Comparison of ENCODE assay signal across 11 cellular contexts in genomic region chr9:31390352-31391025, GRCh38.
DNase-seq lines count a peak whose midpoint lies in the region; ATAC-seq, FAIRE-seq and TF ChIP-seq lines count a peak whose summit lies in the region.
"Had no signal": no experiment of that assay in that cellular context is flagged by ENCODE, and none has a peak within 500 bp of the region (broad histone marks: within the 10 kb centered on the region; RNA-seq: fewer than 3 reads in every experiment).

No MANE protein-coding gene starts in this region.

- no peaks in the 10 kb centered on the region for H3K27me3 ChIP-seq in CD8-positive, alpha-beta T cell (ENCODE audit: insufficient read depth, low read length)
- H3K27me3 ChIP-seq in GM12878 (replicated peaks in 1 of 2; ENCODE audit: control insufficient read depth in 2 of 2, insufficient read depth in 2 of 2, low read length in 1 of 2) (no peaks in the 10 kb centered on the region), sigmoid colon (no peaks in the 10 kb centered on the region)

- no TSS peak for BruUV-seq in GM12878 (replicated peaks; lab: Mats Ljungman, UMichigan)

- WGBS in GM12878 (ENCODE audit: insufficient coverage, insufficient replicate concordance, low lambda C conversion rate, missing lambda C conversion rate), result 7% methylated on average over 6 of the region's 6 CpGs
- 52 to 56% methylated on average over 6 of the region's 6 CpGs for WGBS in sigmoid colon, 2 donors

- H3K27ac Mint-ChIP-seq in CD8-positive, alpha-beta T cell, result peak overlapping the region; percentile 42

- FAIRE-seq in GM12878 (lab: Jason Lieb, UNC), result no peak

- H3K36me3 ChIP-seq in CD8-positive, alpha-beta T cell (ENCODE audit: insufficient read depth, low read length), result no peaks in the 10 kb centered on the region
- no peaks in the 10 kb centered on the region for H3K36me3 ChIP-seq in GM12878 (ENCODE audit: control insufficient read depth in 2 of 2, insufficient read depth in 2 of 2, low read length in 1 of 2)
- no peaks in the 10 kb centered on the region for H3K36me3 ChIP-seq in sigmoid colon

- H3K9me3 ChIP-seq in CD8-positive, alpha-beta T cell (ENCODE audit: low read length), result no peaks in the 10 kb centered on the region
- H3K9me3 ChIP-seq in GM12878 (replicated peaks; ENCODE audit: control insufficient read depth, insufficient read depth, low read length) (no peaks in the 10 kb centered on the region), sigmoid colon (no peaks in the 10 kb centered on the region)

- H3K27me3 Mint-ChIP-seq in CD8-positive, alpha-beta T cell (ENCODE audit: low read depth), result no peaks in the 10 kb centered on the region
- H3K27me3 Mint-ChIP-seq: naive B cell had no signal

- no peak overlapping the region for H3K4me2 ChIP-seq in GM12878 (ENCODE audit: control insufficient read depth, insufficient read depth)

- H3K4me3 ChIP-seq in CD8-positive, alpha-beta T cell (ENCODE audit: low read depth, low read length), result no peak overlapping the region
- H3K4me3 ChIP-seq in GM12878 (no peak overlapping the region), sigmoid colon (no peak overlapping the region)

- no peak for TF ChIP-seq RAD21 in GM12878 (IDR thresholded peaks at IDR 0.05; ENCODE audit: insufficient read depth, low read depth, low read length)

- in situ Hi-C loops in GM12878 (cut with MboI), result no loop called here

- no peaks in the 10 kb centered on the region for H3K79me2 ChIP-seq in GM12878 (ENCODE audit: control insufficient read depth, insufficient read depth, low read length)

- CTCF ChIA-PET in CD8-positive, alpha-beta T cell (lab: Charles Lee), result interaction anchor here (0.8 to 1.4 kb wide), 2 partner anchors 9 to 271 kb away, joined by 3 read pairs; no protein-coding TSS in a partner anchor
- CTCF ChIA-PET in GM12878 (lab: Yijun Ruan, JAX), result interaction anchor here (1.1 to 1.7 kb wide), 3 partner anchors 11 to 152 kb away, joined by 3 read pairs; no protein-coding TSS in a partner anchor

- ATAC-seq in CD8-positive, alpha-beta T cell, result no peak
- ATAC-seq in GM19438 (IDR thresholded peaks at IDR 0.05; ENCODE audit: low read depth, unreplicated experiment) (peak; percentile 54), HG03159 (IDR thresholded peaks at IDR 0.05; ENCODE audit: unreplicated experiment) (peak; percentile 53), GM12878 (peak; percentile 60)

- no peaks in the 10 kb centered on the region for H3K36me3 Mint-ChIP-seq in CD8-positive, alpha-beta T cell
- H3K36me3 Mint-ChIP-seq: naive B cell had no signal

- no peak overlapping the region for H3K9ac ChIP-seq in GM12878 (ENCODE audit: control insufficient read depth, insufficient read depth, low read length)

- POLR2A ChIA-PET in CD8-positive, alpha-beta T cell (lab: Charles Lee), result interaction anchor here (0.6 to 1.4 kb wide), 4 partner anchors 11 to 131 kb away, joined by 3 to 4 read pairs (median 4); no protein-coding TSS in a partner anchor
- POLR2A ChIA-PET in GM12878 (lab: Charles Lee), result no interaction called here

- peaks cover 18% of the 10 kb centered on the region for H3K4me1 Mint-ChIP-seq in CD8-positive, alpha-beta T cell (ENCODE audit: low read depth)

- no peak for DNase-seq in CD8-positive, alpha-beta T cell
- DNase-seq in GM12878 (ENCODE audit: low read depth, low spot score) (no peak), SW480 (ENCODE audit: low spot score) (no peak), middle frontal gyrus (ENCODE audit: extremely low spot score, low spot score) (no peak), sigmoid colon (no peak), DMS53 treated with DMSO at 0.1 percent for 48 hours (lab: John Stamatoyannopoulos, UW; ENCODE audit: unreplicated experiment) (no peak)
- DNase-seq: DMS79, GOT3, naive B cell had no signal

- H3K9me3 Mint-ChIP-seq in CD8-positive, alpha-beta T cell, result no peaks in the 10 kb centered on the region

- TF ChIP-seq CTCF in CD8-positive, alpha-beta T cell (IDR thresholded peaks at IDR 0.05), result no peak
- TF ChIP-seq CTCF in GM12878 (IDR thresholded peaks at IDR 0.05 in 2 of 3, conservative IDR thresholded peaks at IDR 0.05 in 1 of 3; ENCODE audit: control insufficient read depth in 2 of 3, extremely low read depth in 1 of 3, insufficient read depth in 1 of 3, low read depth in 3 of 3, low read length in 3 of 3) (no peak), sigmoid colon (IDR thresholded peaks at IDR 0.05) (no peak)

- peaks cover 7% of the 10 kb centered on the region for H3K4me1 ChIP-seq in CD8-positive, alpha-beta T cell (ENCODE audit: insufficient read depth, low read length)
- H3K4me1 ChIP-seq in GM12878 (ENCODE audit: control insufficient read depth, insufficient read depth, low read length) (no peaks in the 10 kb centered on the region), sigmoid colon (peaks cover 0 to 10% (median 3%) of the 10 kb centered on the region in 4 donors)

- intact Hi-C loops in CD8-positive, alpha-beta T cell (cut with DNase I, micrococcal nuclease), result loop anchor here (1.0 to 5.0 kb wide), 2 partner anchors 26 to 43 kb away; no protein-coding TSS in a partner anchor
- intact Hi-C loops in GM12878 (cut with micrococcal nuclease; ENCODE audit: unreplicated experiment) (no loop called here), sigmoid colon (cut with DNase I) (no loop called here)

- no peaks in the 10 kb centered on the region for H4K20me1 ChIP-seq in GM12878 (ENCODE audit: control insufficient read depth, insufficient read depth)

- SMC1A ChIA-PET in GM12878 (lab: Charles Lee; ENCODE audit: uncharacterized antibody, unreplicated experiment), result interaction anchor here (0.6 to 2.3 kb wide), 9 partner anchors 9 to 89 kb away, joined by 3 to 8 read pairs (median 3); no protein-coding TSS in a partner anchor

- H3K27ac ChIP-seq in CD8-positive, alpha-beta T cell (ENCODE audit: low read depth, low read length), result no peak overlapping the region
- H3K27ac ChIP-seq in GM12878 (ENCODE audit: control insufficient read depth, insufficient read depth), result no peak overlapping the region
- no peak overlapping the region for H3K27ac ChIP-seq in sigmoid colon

- TF ChIP-seq POLR2A in GM12878 (IDR thresholded peaks at IDR 0.05; ENCODE audit: low read depth, low read length) (no peak), sigmoid colon (IDR thresholded peaks at IDR 0.05) (no peak)

- H3K4me3 Mint-ChIP-seq in CD8-positive, alpha-beta T cell, result no peak overlapping the region

- peak overlapping the region; percentile 58 for H2AFZ ChIP-seq in GM12878 (ENCODE audit: control insufficient read depth, low read depth, low read length)

- RAD21 ChIA-PET in GM12878 (lab: Charles Lee; ENCODE audit: unreplicated experiment), result interaction anchor here (1.0 kb wide), 1 partner anchor 11 kb away, joined by 3 read pairs; no protein-coding TSS in a partner anchor

- TF ChIP-seq EP300 in GM12878 (IDR thresholded peaks at IDR 0.05; ENCODE audit: borderline replicate concordance in 1 of 2, control insufficient read depth in 1 of 2, low read depth in 2 of 2, low read length in 2 of 2) (no peak), sigmoid colon (IDR thresholded peaks at IDR 0.05) (no peak)

TF ChIP-seq in GM12878, 131 proteins besides CTCF, POLR2A, EP300 and RAD21 (continues in another document):
- TF ChIP-seq SMARCA5 (IDR thresholded peaks at IDR 0.05) (no peak), STAT3 (IDR thresholded peaks at IDR 0.05; ENCODE audit: low read depth, low read length) (no peak), POLR2AphosphoS5 (IDR thresholded peaks at IDR 0.05; ENCODE audit: low read length) (no peak)
- TF ChIP-seq, protein P1, sequence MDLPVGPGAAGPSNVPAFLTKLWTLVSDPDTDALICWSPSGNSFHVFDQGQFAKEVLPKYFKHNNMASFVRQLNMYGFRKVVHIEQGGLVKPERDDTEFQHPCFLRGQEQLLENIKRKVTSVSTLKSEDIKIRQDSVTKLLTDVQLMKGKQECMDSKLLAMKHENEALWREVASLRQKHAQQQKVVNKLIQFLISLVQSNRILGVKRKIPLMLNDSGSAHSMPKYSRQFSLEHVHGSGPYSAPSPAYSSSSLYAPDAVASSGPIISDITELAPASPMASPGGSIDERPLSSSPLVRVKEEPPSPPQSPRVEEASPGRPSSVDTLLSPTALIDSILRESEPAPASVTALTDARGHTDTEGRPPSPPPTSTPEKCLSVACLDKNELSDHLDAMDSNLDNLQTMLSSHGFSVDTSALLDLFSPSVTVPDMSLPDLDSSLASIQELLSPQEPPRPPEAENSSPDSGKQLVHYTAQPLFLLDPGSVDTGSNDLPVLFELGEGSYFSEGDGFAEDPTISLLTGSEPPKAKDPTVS (IDR thresholded peaks at IDR 0.05; ENCODE audit: low read depth, low read length), result no peak
- TF ChIP-seq, protein P2, sequence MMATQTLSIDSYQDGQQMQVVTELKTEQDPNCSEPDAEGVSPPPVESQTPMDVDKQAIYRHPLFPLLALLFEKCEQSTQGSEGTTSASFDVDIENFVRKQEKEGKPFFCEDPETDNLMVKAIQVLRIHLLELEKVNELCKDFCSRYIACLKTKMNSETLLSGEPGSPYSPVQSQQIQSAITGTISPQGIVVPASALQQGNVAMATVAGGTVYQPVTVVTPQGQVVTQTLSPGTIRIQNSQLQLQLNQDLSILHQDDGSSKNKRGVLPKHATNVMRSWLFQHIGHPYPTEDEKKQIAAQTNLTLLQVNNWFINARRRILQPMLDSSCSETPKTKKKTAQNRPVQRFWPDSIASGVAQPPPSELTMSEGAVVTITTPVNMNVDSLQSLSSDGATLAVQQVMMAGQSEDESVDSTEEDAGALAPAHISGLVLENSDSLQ (IDR thresholded peaks at IDR 0.05), result peak; percentile 35; the same call in 1 of the 2 replicates

Comparison
In these comparisons a context has a peak if more than half of its experiments do, and no peak if none do; other contexts are left out.
1. intact Hi-C loops: an anchor here in CD8-positive, alpha-beta T cell (1.0 to 5.0 kb wide); none called in GM12878 and sigmoid colon.